Comparison of ENCODE assay signal across 18 cellular contexts in the genomic region with DNA sequence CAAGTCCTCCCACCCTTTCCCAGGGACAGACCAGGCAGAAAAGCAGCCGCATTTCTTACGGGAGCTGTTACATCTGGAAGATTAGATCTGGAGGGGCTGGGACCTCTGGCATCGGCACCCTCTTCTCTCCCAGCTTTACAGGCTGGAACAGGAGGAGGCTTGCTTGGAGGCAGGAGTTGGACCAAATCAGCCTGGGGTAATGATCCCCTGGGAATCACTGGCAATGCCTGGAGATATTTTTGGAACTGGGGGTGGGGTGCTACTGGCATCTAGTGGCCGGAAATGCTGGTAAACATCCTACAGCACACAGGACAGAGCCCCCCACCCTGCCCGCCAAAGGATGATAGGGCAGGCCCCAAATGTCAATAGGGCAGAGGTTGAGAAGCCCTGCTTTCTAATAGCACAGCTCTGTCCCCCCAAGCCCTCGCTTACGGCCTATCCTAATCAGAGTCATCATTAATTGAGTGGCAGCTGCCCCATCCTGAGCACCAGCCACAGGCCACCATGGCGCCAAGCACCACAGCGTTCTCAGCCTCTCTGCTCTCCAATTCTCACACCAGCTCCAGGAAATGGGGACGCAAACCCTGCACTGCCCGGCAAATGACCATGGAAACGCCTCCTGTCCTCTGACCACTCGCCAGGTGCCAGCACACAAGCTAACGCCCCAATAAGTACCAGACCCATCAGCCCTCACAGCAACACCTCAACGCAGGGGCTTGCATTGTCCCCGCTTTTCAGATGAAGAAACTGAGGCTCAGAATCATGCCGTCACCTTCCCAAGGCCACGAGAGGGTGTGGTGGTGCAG. TPM values are rescaled to one million over a fixed set of nuclear protein-coding genes. Genes with fewer than 3 reads are reported as not detected.
DNase-seq lines count a peak whose midpoint lies in the region; ATAC-seq and TF ChIP-seq lines count a peak whose summit lies in the region.
"Had no signal": no experiment of that assay in that cellular context is flagged by ENCODE, and none has a peak within 500 bp of the region (broad histone marks: within the 10 kb centered on the region; RNA-seq: fewer than 3 reads in every experiment).

No MANE protein-coding gene starts in this region.

- H2BK5ac ChIP-seq in neuronal stem cell (ENCODE audit: low read length) (no peak overlapping the region), mesenchymal stem cell (ENCODE audit: low read depth, low read length, poor library complexity, severe bottlenecking) (no peak overlapping the region)

- no peaks in the 10 kb centered on the region for H3K9me3 Mint-ChIP-seq in T-helper 2 cell treated with Interferon-gamma antibody and Interleukin-4, amounts not matched to agents 5 μg/mL and 100 μg/mL, for 36 hours
- H3K9me3 Mint-ChIP-seq: central memory CD8-positive, alpha-beta T cell had no signal

- H3K4me3 Mint-ChIP-seq in T-helper 2 cell treated with Interferon-gamma antibody and Interleukin-4, amounts not matched to agents 5 μg/mL and 100 μg/mL, for 36 hours, result no peak overlapping the region
- H3K4me3 Mint-ChIP-seq: central memory CD8-positive, alpha-beta T cell had no signal

- H3K79me1 ChIP-seq in neuronal stem cell (ENCODE audit: low read depth, low read length) (peaks cover 31% of the 10 kb centered on the region), mesenchymal stem cell (replicated peaks; ENCODE audit: low read length, poor library complexity, severe bottlenecking) (no peaks in the 10 kb centered on the region)

- peak overlapping the region; percentile 34 for H2BK12ac ChIP-seq in neuronal stem cell (ENCODE audit: low read length)
- no peak overlapping the region for H2BK12ac ChIP-seq in mesenchymal stem cell (ENCODE audit: low read length in 2 of 2)

- no peak overlapping the region for H3K4ac ChIP-seq in neuronal stem cell (ENCODE audit: low read length)
- H3K4ac ChIP-seq in mesenchymal stem cell (ENCODE audit: low read depth in 1 of 2, low read length in 2 of 2), result no peak overlapping the region

- peak; percentile 23; the same call in 1 of the 2 replicates for TF ChIP-seq RAD21 in Ishikawa (IDR thresholded peaks at IDR 0.05; ENCODE audit: low read depth)

- DNase-seq in BE2C, result peak; percentile 35
- no peak for DNase-seq in neuronal stem cell (ENCODE audit: low spot score)
- no peak for DNase-seq in mesenchymal stem cell
- no peak for DNase-seq in left colon
- DNase-seq in T-helper 2 cell treated with Interferon-gamma antibody and Interleukin-4, amounts not matched to agents 5 μg/mL and 100 μg/mL, for 36 hours (ENCODE audit: low spot score), result no peak
- DNase-seq: activated CD4-positive, alpha-beta T cell treated with anti-CD3 and anti-CD28 coated beads, Interleukin-2, amount 50 U/mL, for 4 hours; activated gamma-delta T cell treated with Interleukin-2 at 50 U/mL for 16 hours; amniotic stem cell; kidney; NCI-H1105 treated with DMSO at 0.1 percent for 48 hours; RPMI8226; stimulated activated naive CD4-positive, alpha-beta T cell treated with Interleukin-2 at 50 U/mL for 16 hours had no signal

- H3K9me3 ChIP-seq in BE2C (no peaks in the 10 kb centered on the region), neuronal stem cell (replicated peaks in 1 of 2; ENCODE audit: control insufficient read depth in 2 of 2, insufficient read depth in 1 of 2, low read depth in 1 of 2, low read length in 2 of 2) (no peaks in the 10 kb centered on the region), mesenchymal stem cell (ENCODE audit: control insufficient read depth, low read length) (no peaks in the 10 kb centered on the region)

- H4K91ac ChIP-seq in neuronal stem cell (ENCODE audit: low read depth, low read length, poor library complexity) (no peak overlapping the region), mesenchymal stem cell (ENCODE audit: low read length) (no peak overlapping the region)

- peaks cover 18% of the 10 kb centered on the region for H3K27me3 Mint-ChIP-seq in T-helper 2 cell treated with Interferon-gamma antibody and Interleukin-4, amounts not matched to agents 5 μg/mL and 100 μg/mL, for 36 hours (ENCODE audit: low read depth)

- no peaks in the 10 kb centered on the region for H3K36me3 Mint-ChIP-seq in T-helper 2 cell treated with Interferon-gamma antibody and Interleukin-4, amounts not matched to agents 5 μg/mL and 100 μg/mL, for 36 hours (ENCODE audit: low read depth)

- H3K27me3 ChIP-seq in BE2C (peaks cover 18% of the 10 kb centered on the region), neuronal stem cell (ENCODE audit: control insufficient read depth in 3 of 3, insufficient read depth in 3 of 3, low read depth in 1 of 3, low read length in 3 of 3) (no peaks in the 10 kb centered on the region), mesenchymal stem cell (ENCODE audit: control insufficient read depth in 1 of 2, insufficient read depth in 1 of 2, low read length in 2 of 2) (peaks cover 0 to 24% of the 10 kb centered on the region in 2 experiments)

- H3K27ac ChIP-seq in cingulate gyrus (ENCODE audit: low read depth, low read length), result peak overlapping the region; percentile 97
- no peak overlapping the region for H3K27ac ChIP-seq in neuronal stem cell (replicated peaks; ENCODE audit: low read length)
- H3K27ac ChIP-seq in mesenchymal stem cell (ENCODE audit: low read length, poor library complexity, severe bottlenecking), result no peak overlapping the region

- H2BK15ac ChIP-seq in neuronal stem cell (ENCODE audit: low read length), result no peak overlapping the region
- H2BK15ac ChIP-seq in mesenchymal stem cell (ENCODE audit: low read depth, poor library complexity, severe bottlenecking), result no peak overlapping the region

- no peak for TF ChIP-seq EP300 in Ishikawa (IDR thresholded peaks at IDR 0.05; ENCODE audit: borderline replicate concordance)

- H3K18ac ChIP-seq in neuronal stem cell (ENCODE audit: low read length) (no peak overlapping the region), mesenchymal stem cell (ENCODE audit: low read depth in 1 of 2, low read length in 2 of 2) (no peak overlapping the region)

- peaks cover 3% of the 10 kb centered on the region; the same call in 1 of the 2 replicates for H3K4me1 ChIP-seq in BE2C
- peaks cover 12 to 17% of the 10 kb centered on the region in 2 donors for H3K4me1 ChIP-seq in neuronal stem cell (ENCODE audit: control insufficient read depth in 2 of 2, insufficient read depth in 1 of 2, low read depth in 1 of 2, low read length in 2 of 2)
- H3K4me1 ChIP-seq in mesenchymal stem cell (ENCODE audit: control insufficient read depth, insufficient read depth, low read depth, low read length), result no peaks in the 10 kb centered on the region

- no peak overlapping the region for H3K4me3 ChIP-seq in BE2C (ENCODE audit: low read depth, low read length)
- H3K4me3 ChIP-seq in neuronal stem cell (ENCODE audit: low read length in 2 of 2), result no peak overlapping the region
- H3K4me3 ChIP-seq in mesenchymal stem cell (ENCODE audit: insufficient read depth in 1 of 2, low read depth in 1 of 2, low read length in 2 of 2), result no peak overlapping the region

- H3K4me2 ChIP-seq in neuronal stem cell (ENCODE audit: insufficient read depth, low read length, poor library complexity, severe bottlenecking) (no peak overlapping the region), mesenchymal stem cell (ENCODE audit: low read length, poor library complexity, severe bottlenecking) (no peak overlapping the region)

- peak; percentile 33 for TF ChIP-seq CTCF in BE2C (IDR thresholded peaks at IDR 0.05; ENCODE audit: low read depth, low read length)

- no peak for ATAC-seq in GM21529 (IDR thresholded peaks at IDR 0.05; ENCODE audit: unreplicated experiment)
- ATAC-seq in left colon, result no peak
- ATAC-seq: right cardiac atrium had no signal

- no peak overlapping the region for H2AFZ ChIP-seq in neuronal stem cell (ENCODE audit: low read length)
- H2AFZ ChIP-seq in mesenchymal stem cell (ENCODE audit: low read depth, low read length), result no peak overlapping the region

- no peak overlapping the region for H3K27ac Mint-ChIP-seq in T-helper 2 cell treated with Interferon-gamma antibody and Interleukin-4, amounts not matched to agents 5 μg/mL and 100 μg/mL, for 36 hours

- H3K9ac ChIP-seq in neuronal stem cell (ENCODE audit: low read depth, low read length, poor library complexity), result no peak overlapping the region
- no peak overlapping the region for H3K9ac ChIP-seq in mesenchymal stem cell (ENCODE audit: low read length)

- H2AK5ac ChIP-seq in neuronal stem cell (ENCODE audit: low read depth, low read length) (no peak overlapping the region), mesenchymal stem cell (ENCODE audit: low read length, severe bottlenecking) (no peak overlapping the region)

- intact Hi-C loops in left colon (cut with DNase I, micrococcal nuclease), result no loop called here

- H3K14ac ChIP-seq in neuronal stem cell (ENCODE audit: low read length) (no peak overlapping the region), mesenchymal stem cell (ENCODE audit: low read length in 2 of 2) (no peak overlapping the region)

- H4K8ac ChIP-seq in neuronal stem cell (ENCODE audit: low read depth, low read length) (no peak overlapping the region), mesenchymal stem cell (ENCODE audit: low read length) (no peak overlapping the region)

- no peaks in the 10 kb centered on the region for H3K4me1 Mint-ChIP-seq in T-helper 2 cell treated with Interferon-gamma antibody and Interleukin-4, amounts not matched to agents 5 μg/mL and 100 μg/mL, for 36 hours (ENCODE audit: low read depth)
- H3K4me1 Mint-ChIP-seq: central memory CD8-positive, alpha-beta T cell had no signal

- peak overlapping the region; percentile 14 for H3K23ac ChIP-seq in neuronal stem cell (ENCODE audit: low read depth, low read length, poor library complexity)
- H3K23ac ChIP-seq in mesenchymal stem cell (ENCODE audit: low read length in 2 of 2), result no peak overlapping the region

- WGBS in neuronal stem cell (ENCODE audit: extremely low coverage in 2 of 2, insufficient read length in 2 of 2, insufficient replicate concordance in 1 of 2), 2 donors, result no CpG with 5 or more reads among the region's 18 CpGs
- WGBS in mesenchymal stem cell, result 72% methylated on average over 18 of the region's 18 CpGs

- H2BK120ac ChIP-seq in neuronal stem cell (ENCODE audit: low read depth, low read length), result no peak overlapping the region
- no peak overlapping the region for H2BK120ac ChIP-seq in mesenchymal stem cell (ENCODE audit: low read depth, low read length)

- H3K36me3 ChIP-seq in BE2C (no peaks in the 10 kb centered on the region), neuronal stem cell (replicated peaks in 1 of 2; ENCODE audit: control insufficient read depth in 2 of 2, insufficient read depth in 2 of 2, low read length in 2 of 2) (peaks cover 23 to 57% of the 10 kb centered on the region in 2 donors), mesenchymal stem cell (ENCODE audit: control insufficient read depth in 1 of 2, insufficient read depth in 2 of 2, low read depth in 1 of 2, low read length in 2 of 2) (no peaks in the 10 kb centered on the region)

RNA-seq across cellular contexts. Expression of a gene that starts 20.6 kb away (rescaled TPM):
- 7.9 TPM for polyA plus RNA-seq in BE2C (2012; ENCODE audit: insufficient read depth, insufficient read length, low read depth)
- polyA plus RNA-seq in neuronal stem cell (2013, experiment 1 of 2), result 78.7 TPM
- 78.4 TPM for polyA plus RNA-seq in neuronal stem cell (2013, experiment 2 of 2)
- polyA plus RNA-seq in mesenchymal stem cell (2013, experiment 1 of 2), result not detected
- 0.03 TPM for polyA plus RNA-seq in mesenchymal stem cell (2013, experiment 2 of 2)
- total RNA-seq in left colon, result 1 to 10 TPM in 1 of 2 donors, under 1 TPM in 1; 0.89 to 1.2 TPM

RNA-seq across cellular contexts. Expression of a gene that starts 33.9 kb away (rescaled TPM):
- 13.9 TPM for polyA plus RNA-seq in BE2C (2012; ENCODE audit: insufficient read depth, insufficient read length, low read depth)
- polyA plus RNA-seq in neuronal stem cell (2013, experiment 1 of 2), result not detected
- polyA plus RNA-seq in neuronal stem cell (2013, experiment 2 of 2), result not detected
- not detected for polyA plus RNA-seq in mesenchymal stem cell (2013, experiment 1 of 2)
- not detected for polyA plus RNA-seq in mesenchymal stem cell (2013, experiment 2 of 2)
- not detected for total RNA-seq in left colon
- total RNA-seq: kidney, mucosa of gallbladder, right cardiac atrium had no signal
- polyA plus RNA-seq: right cardiac atrium had no signal

RNA-seq across cellular contexts. Expression of a gene that starts 36.6 kb away (rescaled TPM):
- 38.6 TPM for polyA plus RNA-seq in BE2C (2012; ENCODE audit: insufficient read depth, insufficient read length, low read depth)
- 2.7 TPM for polyA plus RNA-seq in neuronal stem cell (2013, experiment 1 of 2)
- 2.8 TPM for polyA plus RNA-seq in neuronal stem cell (2013, experiment 2 of 2)
- 29.7 TPM for polyA plus RNA-seq in mesenchymal stem cell (2013, experiment 1 of 2)
- 30.2 TPM for polyA plus RNA-seq in mesenchymal stem cell (2013, experiment 2 of 2)
- 10 to 100 TPM; 32.7 to 35.6 TPM for total RNA-seq in left colon
